ENCODE assay signal across 8 cellular contexts in genomic region chr4:169604131-169604900, GRCh38. TPM values are rescaled to one million over a fixed set of nuclear protein-coding genes. Genes with fewer than 3 reads are reported as not detected.
DNase-seq lines count a peak whose midpoint lies in the region; ATAC-seq and TF ChIP-seq lines count a peak whose summit lies in the region.

No MANE protein-coding gene starts in this region.

- H3K27me3 ChIP-seq in adipocyte (replicated peaks; ENCODE audit: control insufficient read depth, insufficient read depth, low read length) (no peaks in the 10 kb centered on the region), osteoblast (ENCODE audit: insufficient read depth, low read length) (no peaks in the 10 kb centered on the region), uterus (no peaks in the 10 kb centered on the region)

- intact Hi-C loops in activated naive CD4-positive, alpha-beta T cell treated with anti-CD3 and anti-CD28 coated beads for 36 hours (cut with micrococcal nuclease) = no loop called here
- intact Hi-C loops in uterus (cut with DNase I; ENCODE audit: low total_unique reads) = no loop called here

- H4K20me1 ChIP-seq in osteoblast (ENCODE audit: insufficient read depth, low read length) = no peaks in the 10 kb centered on the region

- no peak overlapping the region for H3K4me3 Mint-ChIP-seq in activated naive CD4-positive, alpha-beta T cell treated with anti-CD3 and anti-CD28 coated beads for 36 hours
- no peak overlapping the region for H3K4me3 Mint-ChIP-seq in activated naive CD4-positive, alpha-beta T cell treated with anti-CD3 and anti-CD28 coated beads, Interleukin-2, amount 10 ng/mL, durations not matched to agents 7 days and 5 days

- peaks cover 12% of the 10 kb centered on the region for H3K36me3 Mint-ChIP-seq in activated naive CD4-positive, alpha-beta T cell treated with anti-CD3 and anti-CD28 coated beads for 36 hours (ENCODE audit: low read depth)
- H3K36me3 Mint-ChIP-seq in activated naive CD4-positive, alpha-beta T cell treated with anti-CD3 and anti-CD28 coated beads, Interleukin-2, amount 10 ng/mL, durations not matched to agents 7 days and 5 days = peaks cover 30% of the 10 kb centered on the region

- H3K27ac Mint-ChIP-seq in activated naive CD4-positive, alpha-beta T cell treated with anti-CD3 and anti-CD28 coated beads for 36 hours = peak overlapping the region; percentile 15
- H3K27ac Mint-ChIP-seq in activated naive CD4-positive, alpha-beta T cell treated with anti-CD3 and anti-CD28 coated beads, Interleukin-2, amount 10 ng/mL, durations not matched to agents 7 days and 5 days = no peak overlapping the region

- H3K9me3 Mint-ChIP-seq in activated naive CD4-positive, alpha-beta T cell treated with anti-CD3 and anti-CD28 coated beads for 36 hours = no peaks in the 10 kb centered on the region
- H3K9me3 Mint-ChIP-seq in activated naive CD4-positive, alpha-beta T cell treated with anti-CD3 and anti-CD28 coated beads, Interleukin-2, amount 10 ng/mL, durations not matched to agents 7 days and 5 days = no peaks in the 10 kb centered on the region

- peak overlapping the region; percentile 65 for H3K9ac ChIP-seq in adipocyte (ENCODE audit: low read length)

- H3K4me3 ChIP-seq in adipocyte (ENCODE audit: low read length) (no peak overlapping the region), osteoblast (ENCODE audit: insufficient read depth, low read length) (no peak overlapping the region), uterus (no peak overlapping the region)

- no peak overlapping the region for H2AFZ ChIP-seq in osteoblast (ENCODE audit: low read length)

- H3K9me3 ChIP-seq in adipocyte (ENCODE audit: control insufficient read depth, low read length) (no peaks in the 10 kb centered on the region), osteoblast (ENCODE audit: low read depth, low read length) (no peaks in the 10 kb centered on the region), uterus (no peaks in the 10 kb centered on the region)

- CTCF ChIA-PET in activated naive CD4-positive, alpha-beta T cell treated with anti-CD3 and anti-CD28 coated beads for 36 hours (lab: Charles Lee) = interaction anchor here (1.1 kb wide), 1 partner anchor 15 kb away, joined by 5 read pairs; no protein-coding TSS in a partner anchor
- CTCF ChIA-PET in activated naive CD4-positive, alpha-beta T cell treated with anti-CD3 and anti-CD28 coated beads, Interleukin-2, amount 10 ng/mL, durations not matched to agents 7 days and 5 days (lab: Charles Lee) = no interaction called here

- no peak for TF ChIP-seq CTCF in osteoblast (IDR thresholded peaks at IDR 0.05; ENCODE audit: extremely low read depth, low read depth, low read length)
- TF ChIP-seq CTCF in uterus (IDR thresholded peaks at IDR 0.05) = no peak

- H3K27me3 Mint-ChIP-seq in activated naive CD4-positive, alpha-beta T cell treated with anti-CD3 and anti-CD28 coated beads for 36 hours (ENCODE audit: low read depth) = no peaks in the 10 kb centered on the region
- H3K27me3 Mint-ChIP-seq in activated naive CD4-positive, alpha-beta T cell treated with anti-CD3 and anti-CD28 coated beads, Interleukin-2, amount 10 ng/mL, durations not matched to agents 7 days and 5 days = no peaks in the 10 kb centered on the region

- TF ChIP-seq POLR2A in uterus (IDR thresholded peaks at IDR 0.05) = no peak

- H3K79me2 ChIP-seq in osteoblast (ENCODE audit: insufficient read depth, low read length) = peaks cover 28% of the 10 kb centered on the region

- H3K4me1 ChIP-seq in adipocyte (ENCODE audit: control insufficient read depth, insufficient read depth, low read length) = peaks cover 20% of the 10 kb centered on the region
- H3K4me1 ChIP-seq in osteoblast (ENCODE audit: insufficient read depth, low read length) = peaks cover 12% of the 10 kb centered on the region
- no peaks in the 10 kb centered on the region for H3K4me1 ChIP-seq in uterus

- H3K27ac ChIP-seq in osteoblast (ENCODE audit: low read depth, low read length) = peak overlapping the region; percentile 74
- H3K27ac ChIP-seq in uterus = no peak overlapping the region

- peaks cover 25% of the 10 kb centered on the region for H3K4me1 Mint-ChIP-seq in activated naive CD4-positive, alpha-beta T cell treated with anti-CD3 and anti-CD28 coated beads for 36 hours (ENCODE audit: low read depth)
- peaks cover 26% of the 10 kb centered on the region for H3K4me1 Mint-ChIP-seq in activated naive CD4-positive, alpha-beta T cell treated with anti-CD3 and anti-CD28 coated beads, Interleukin-2, amount 10 ng/mL, durations not matched to agents 7 days and 5 days

- peak; percentile 26 for DNase-seq in activated naive CD4-positive, alpha-beta T cell treated with anti-CD3 and anti-CD28 coated beads for 36 hours
- DNase-seq in activated naive CD4-positive, alpha-beta T cell treated with anti-CD3 and anti-CD28 coated beads, Interleukin-2, amount 10 ng/mL, durations not matched to agents 7 days and 5 days = no peak
- DNase-seq in adipocyte (ENCODE audit: low read depth) (peak; percentile 74), osteoblast (ENCODE audit: insufficient read length, low spot score, missing footprints) (peak; percentile 84), uterus (no peak), SHP77 (lab: John Stamatoyannopoulos, UW) (no peak)
- DNase-seq in activated CD8-positive, alpha-beta memory T cell treated with anti-CD3 and anti-CD28 coated beads for 24 hours = no peak

- H3K36me3 ChIP-seq in adipocyte (ENCODE audit: control insufficient read depth, insufficient read depth, low read length, severe bottlenecking) (peaks cover 16% of the 10 kb centered on the region), osteoblast (ENCODE audit: insufficient read depth, low read length) (peaks cover 15% of the 10 kb centered on the region), uterus (no peaks in the 10 kb centered on the region)

- peak; percentile 76 for ATAC-seq in HG03342 (IDR thresholded peaks at IDR 0.05; ENCODE audit: unreplicated experiment)

- H3K4me2 ChIP-seq in osteoblast (ENCODE audit: insufficient read depth, low read length) = peak overlapping the region; percentile 12

RNA-seq across cellular contexts. Expression of gene NEK1, which starts 8.1 kb away (rescaled TPM):
- 10 to 100 TPM in 1 of 2 experiments, 1 to 10 TPM in 1; 9.5 to 10.3 TPM for total RNA-seq in activated naive CD4-positive, alpha-beta T cell treated with anti-CD3 and anti-CD28 coated beads for 36 hours
- total RNA-seq in osteoblast (9.8 and 15.3 TPM in 2 replicates), uterus (10 to 100 TPM; 18.8 to 33.8 (median 25.0) TPM)

RNA-seq across cellular contexts. Expression of gene CLCN3, which starts 16.1 kb away (rescaled TPM):
- 10 to 100 TPM; 17.4 to 18.4 TPM for total RNA-seq in activated naive CD4-positive, alpha-beta T cell treated with anti-CD3 and anti-CD28 coated beads for 36 hours
- total RNA-seq in osteoblast = 32.2 and 35.9 TPM in 2 replicates
- 10 to 100 TPM; 12.4 to 57.3 (median 33.5) TPM for total RNA-seq in uterus

Comparison
In these comparisons a context has a peak if more than half of its experiments do, and no peak if none do; other contexts are left out.
1. DNase-seq: peak in activated naive CD4-positive, alpha-beta T cell treated with anti-CD3 and anti-CD28 coated beads for 36 hours (single experiment), adipocyte (single experiment) and osteoblast (single experiment); none in activated naive CD4-positive, alpha-beta T cell treated with anti-CD3 and anti-CD28 coated beads, Interleukin-2, amount 10 ng/mL, durations not matched to agents 7 days and 5 days (single experiment), uterus (0 of 2), SHP77 (0 of 2) and activated CD8-positive, alpha-beta memory T cell treated with anti-CD3 and anti-CD28 coated beads for 24 hours (single experiment).